ENCODE assay signal across 8 cellular contexts in genomic region chr11:84564180-84564866, GRCh38.
DNase-seq lines count a peak whose midpoint lies in the region; ATAC-seq, FAIRE-seq and TF ChIP-seq lines count a peak whose summit lies in the region.

No MANE protein-coding gene starts in this region.

- no peak for TF ChIP-seq EP300 in A549 (IDR thresholded peaks at IDR 0.05)

- POLR2A ChIA-PET in A549 (lab: Yijun Ruan, JAX) (interaction anchor here (0.6 to 1.2 kb wide), 2 partner anchors 9 to 154 kb away, joined by 3 to 7 read pairs; no protein-coding TSS in a partner anchor), GM10248 (lab: Yijun Ruan, JAX) (no interaction called here)

- FAIRE-seq in A549 (lab: Jason Lieb, UNC): peak; percentile 98

- CTCF ChIA-PET in A549 (lab: Yijun Ruan, JAX) (interaction anchor here (0.8 to 3.6 kb wide), 18 partner anchors 9 to 1945 kb away, joined by 3 to 19 read pairs (median 4); no protein-coding TSS in a partner anchor), GM10248 (lab: Yijun Ruan, JAX) (interaction anchor here (0.7 to 5.3 kb wide), 27 partner anchors 8 to 749 kb away, joined by 3 to 38 read pairs (median 4); no protein-coding TSS in a partner anchor)

- H3K27me3 ChIP-seq in H7 (ENCODE audit: control insufficient read depth, insufficient read depth, low read length): no peaks in the 10 kb centered on the region
- H3K27me3 ChIP-seq in WERI-Rb-1 (ENCODE audit: insufficient read depth, low read depth, severe bottlenecking): no peaks in the 10 kb centered on the region
- no peaks in the 10 kb centered on the region for H3K27me3 ChIP-seq in gastrocnemius medialis

- WGBS in A549 (ENCODE audit: missing lambda C conversion rate): 2% methylated on average over 4 of the region's 4 CpGs

- H3K27ac ChIP-seq in A549 (peak overlapping the region; percentile 84 to 89), WERI-Rb-1 (no peak overlapping the region), gastrocnemius medialis (no peak overlapping the region)

- H3K4me3 ChIP-seq in A549 (no peak overlapping the region), H7 (ENCODE audit: insufficient read depth, low read depth, low read length) (no peak overlapping the region), WERI-Rb-1 (ENCODE audit: low read depth, low read length) (no peak overlapping the region), gastrocnemius medialis (no peak overlapping the region)

- peak; percentile 66 to 87 for DNase-seq in A549 (ENCODE audit: low read depth in 1 of 2, low spot score in 1 of 2)
- peak; percentile 34 for DNase-seq in GM10248 (ENCODE audit: extremely low spot score)
- DNase-seq in H7: peak; percentile 5
- DNase-seq in Kasumi-1 (lab: John Stamatoyannopoulos, UW): peak; percentile 55 to 64
- DNase-seq in WERI-Rb-1: peak; percentile 41
- peak; percentile 12 for DNase-seq in globus pallidus (ENCODE audit: low spot score)
- no peak for DNase-seq in gastrocnemius medialis
- no peak for DNase-seq in DMS153 (lab: John Stamatoyannopoulos, UW)

- H3K9me3 ChIP-seq in A549: no peaks in the 10 kb centered on the region
- H3K9me3 ChIP-seq in WERI-Rb-1 (ENCODE audit: severe bottlenecking): peaks cover 4% of the 10 kb centered on the region
- H3K9me3 ChIP-seq in gastrocnemius medialis: no peaks in the 10 kb centered on the region

- in situ Hi-C loops in gastrocnemius medialis (cut with MboI; ENCODE audit: low sequenced_read_pairs in 4 of 4): loop anchor here in 3 of 4 donors (5.0 to 25.0 kb wide), 4 partner anchors 140 to 727 kb away; no protein-coding TSS in a partner anchor

- H3K4me2 ChIP-seq in A549: peak overlapping the region; percentile 76

- peaks cover 28% of the 10 kb centered on the region for H3K4me1 ChIP-seq in A549
- H3K4me1 ChIP-seq in gastrocnemius medialis: no peaks in the 10 kb centered on the region

- TF ChIP-seq CTCF in A549 (IDR thresholded peaks at IDR 0.05): peak; percentile 87
- TF ChIP-seq CTCF in GM10248 (IDR thresholded peaks at IDR 0.05; ENCODE audit: control extremely low read depth, extremely low read depth, low read depth, missing control alignments): peak; percentile 76
- TF ChIP-seq CTCF in WERI-Rb-1 (IDR thresholded peaks at IDR 0.05; ENCODE audit: low read depth, low read length): peak; percentile 62
- peak; percentile 22 to 74 (median 66) for TF ChIP-seq CTCF in gastrocnemius medialis (IDR thresholded peaks at IDR 0.05 in 4 of 5, conservative IDR thresholded peaks at IDR 0.05 in 1 of 5)

- TF ChIP-seq RAD21 in A549 (conservative IDR thresholded peaks at IDR 0.05 in 1 of 2, IDR thresholded peaks at IDR 0.05 in 1 of 2): peak; percentile 67 to 69

- intact Hi-C loops in gastrocnemius medialis (cut with DNase I; ENCODE audit: low total_unique reads): no loop called here

- no peak for TF ChIP-seq POLR2A in A549 (IDR thresholded peaks at IDR 0.05; ENCODE audit: low read length)
- TF ChIP-seq POLR2A in gastrocnemius medialis (IDR thresholded peaks at IDR 0.05): no peak

- H3K36me3 ChIP-seq in H7 (replicated peaks; ENCODE audit: control insufficient read depth, insufficient read depth, low read length) (no peaks in the 10 kb centered on the region), WERI-Rb-1 (no peaks in the 10 kb centered on the region), gastrocnemius medialis (no peaks in the 10 kb centered on the region)

- ATAC-seq in A549: peak; percentile 91 to 95
- no peak for ATAC-seq in gastrocnemius medialis

TF ChIP-seq in A549, 52 proteins besides CTCF, POLR2A, EP300 and RAD21:
- TF ChIP-seq RNF2 (IDR thresholded peaks at IDR 0.05; ENCODE audit: borderline replicate concordance, low read depth) (no peak), BHLHE40 (IDR thresholded peaks at IDR 0.05; ENCODE audit: low read depth, low read length) (no peak), TFCP2L1 (CRISPR knock-in tag; IDR thresholded peaks at IDR 0.05) (no peak), SMC3 (IDR thresholded peaks at IDR 0.05) (peak; percentile 80), EHMT2 (IDR thresholded peaks at IDR 0.05; ENCODE audit: low read depth) (no peak), REST (IDR thresholded peaks at IDR 0.05) (no peak), CBX2 (IDR thresholded peaks at IDR 0.05; ENCODE audit: borderline replicate concordance, low read depth) (no peak), CEBPB (IDR thresholded peaks at IDR 0.05) (no peak; a peak in 1 of 4 replicates), CHD4 (IDR thresholded peaks at IDR 0.05; ENCODE audit: borderline replicate concordance) (no peak), ZSCAN20 (CRISPR knock-in tag; IDR thresholded peaks at IDR 0.05) (no peak), MAFK (IDR thresholded peaks at IDR 0.05; ENCODE audit: partially characterized antibody) (peak; percentile 96), JUN (IDR thresholded peaks at IDR 0.05) (peak in 1 of 2 experiments; percentile 58; a peak in 1 of 5 replicates), KDM1A (IDR thresholded peaks at IDR 0.05; ENCODE audit: low read depth) (no peak), RCOR1 (IDR thresholded peaks at IDR 0.05; ENCODE audit: low read depth, low read length) (no peak), FOXS1 (CRISPR knock-in tag; IDR thresholded peaks at IDR 0.05) (no peak), ZFP36 (IDR thresholded peaks at IDR 0.05; ENCODE audit: borderline replicate concordance, partially characterized antibody) (no peak), FOSB (CRISPR knock-in tag; IDR thresholded peaks at IDR 0.05) (no peak), PHF8 (IDR thresholded peaks at IDR 0.05; ENCODE audit: borderline replicate concordance, low read depth) (no peak), HEYL (CRISPR knock-in tag; IDR thresholded peaks at IDR 0.05) (no peak), FOSL2 (IDR thresholded peaks at IDR 0.05) (0 out of 2 replicates have a peak, but pooled peaks have one; percentile 9), FOSL2 (CRISPR knock-in tag; IDR thresholded peaks at IDR 0.05) (peak; percentile 79), PBX3 (IDR thresholded peaks at IDR 0.05) (no peak), NFE2L2 (conservative IDR thresholded peaks at IDR 0.05; ENCODE audit: low read length) (peak; percentile 59)
- TF ChIP-seq, protein P1, sequence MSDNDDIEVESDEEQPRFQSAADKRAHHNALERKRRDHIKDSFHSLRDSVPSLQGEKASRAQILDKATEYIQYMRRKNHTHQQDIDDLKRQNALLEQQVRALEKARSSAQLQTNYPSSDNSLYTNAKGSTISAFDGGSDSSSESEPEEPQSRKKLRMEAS (IDR thresholded peaks at IDR 0.05): no peak

Comparison
In these comparisons a context has a peak if more than half of its experiments do, and no peak if none do; other contexts are left out.
1. ATAC-seq: peak in A549 (2 of 2); none in gastrocnemius medialis (0 of 2).
2. DNase-seq: peak in A549 (2 of 2), GM10248 (single experiment), H7 (single experiment), Kasumi-1 (2 of 2), WERI-Rb-1 (single experiment) and globus pallidus (single experiment); none in gastrocnemius medialis (0 of 2) and DMS153 (single experiment).
3. H3K27ac ChIP-seq: peak in A549 (2 of 2); none in WERI-Rb-1 (single experiment) and gastrocnemius medialis (0 of 4).
4. Peak in every context shown above with its lines, with median percentiles within 50 percentile points of each other: CTCF ChIP-seq.